ENCODE assay signal across 32 cellular contexts in genomic region chr11:69161117-69161407, GRCh38. TPM values are rescaled to one million over a fixed set of nuclear protein-coding genes. Genes with fewer than 3 reads are reported as not detected.
"Had no signal": no experiment of that assay in that cellular context is flagged by ENCODE, and none has a peak within 500 bp of the region (broad histone marks: within the 10 kb centered on the region; RNA-seq: fewer than 3 reads in every experiment).

No MANE protein-coding gene starts in this region.

- ATAC-seq: activated CD4-positive, alpha-beta T cell treated with anti-CD3 and anti-CD28 coated beads for 36 hours; activated CD4-positive, CD25-positive, alpha-beta regulatory T cell treated with anti-CD3 and anti-CD28 coated beads, Interleukin-2, amount 50 U/mL, for 24 hours; activated CD8-positive, alpha-beta T cell treated with anti-CD3 and anti-CD28 coated beads, Interleukin-2, amount 10 ng/mL, durations not matched to agents 7 days and 5 days; activated naive CD8-positive, alpha-beta T cell treated with anti-CD3 and anti-CD28 coated beads, Interleukin-2, amount 50 U/mL, for 24 hours; WTC11 had no signal

- H3K36me3 ChIP-seq: brain microvascular endothelial cell, SJSA1 had no signal

- H3K36me3 Mint-ChIP-seq: WTC11 had no signal

- H3K27ac ChIP-seq: brain microvascular endothelial cell, KMS-11, PC-9, SJSA1 had no signal

- H3K27ac Mint-ChIP-seq: activated CD4-positive, alpha-beta T cell treated with anti-CD3 and anti-CD28 coated beads for 36 hours; activated CD4-positive, alpha-beta T cell treated with anti-CD3 and anti-CD28 coated beads, Interleukin-2, amount 10 ng/mL, durations not matched to agents 7 days and 5 days; activated CD8-positive, alpha-beta T cell treated with anti-CD3 and anti-CD28 coated beads, Interleukin-2, amount 10 ng/mL, durations not matched to agents 7 days and 5 days; activated naive CD8-positive, alpha-beta T cell; activated naive CD8-positive, alpha-beta T cell treated with anti-CD3 and anti-CD28 coated beads, Interleukin-2, amount 50 U/mL, for 24 hours; activated T-cell treated with anti-CD3 and anti-CD28 coated beads, Interleukin-2, amount 50 U/mL, for 24 hours; activated T-helper 2 cell treated with anti-CD3 and anti-CD28 coated beads, Interferon-gamma antibody, Interleukin-2, Interleukin-4, amounts not matched to agents 10 μg/mL and 5 μg/mL and 100 μg/mL, durations not matched to agents 14 hours and 24 hours and 36 hours; T-helper 2 cell treated with Interferon-gamma antibody and Interleukin-4, amounts not matched to agents 5 μg/mL and 100 μg/mL, for 36 hours; WTC11 had no signal

- H3K4me3 ChIP-seq: PC-9, SJSA1 had no signal

- H3K4me1 Mint-ChIP-seq: activated CD4-positive, alpha-beta T cell treated with anti-CD3 and anti-CD28 coated beads, Interleukin-2, amount 10 ng/mL, durations not matched to agents 7 days and 5 days; WTC11 had no signal

- H3K4me2 ChIP-seq: KMS-11, PC-9, SK-N-SH had no signal

- H3K4me3 Mint-ChIP-seq: activated CD4-positive, alpha-beta T cell treated with anti-CD3 and anti-CD28 coated beads for 36 hours; activated CD4-positive, alpha-beta T cell treated with anti-CD3 and anti-CD28 coated beads, Interleukin-2, amount 10 ng/mL, durations not matched to agents 7 days and 5 days; activated CD8-positive, alpha-beta T cell treated with anti-CD3 and anti-CD28 coated beads, Interleukin-2, amount 10 ng/mL, durations not matched to agents 7 days and 5 days; activated naive CD8-positive, alpha-beta T cell; activated naive CD8-positive, alpha-beta T cell treated with anti-CD3 and anti-CD28 coated beads, Interleukin-2, amount 50 U/mL, for 24 hours; activated T-cell treated with anti-CD3 and anti-CD28 coated beads, Interleukin-2, amount 50 U/mL, for 24 hours; T-helper 1 cell treated with Interleukin-12 subunit alpha and Interleukin-12 subunit beta and Interleukin-4 antibody, amounts not matched to agents 30 μg/mL and 1 μg/mL, for 36 hours; T-helper 2 cell treated with Interferon-gamma antibody and Interleukin-4, amounts not matched to agents 5 μg/mL and 100 μg/mL, for 36 hours; WTC11 had no signal

- H3K9ac ChIP-seq: KMS-11, SK-N-SH had no signal

- FAIRE-seq: RCC 7860, TTC549 had no signal

- H2AFZ ChIP-seq: PC-9 had no signal

- H3K27me3 Mint-ChIP-seq: activated CD4-positive, alpha-beta T cell treated with anti-CD3 and anti-CD28 coated beads for 36 hours; activated naive CD8-positive, alpha-beta T cell had no signal

- DNase-seq: activated CD4-positive, alpha-beta T cell treated with anti-CD3 and anti-CD28 coated beads for 36 hours; activated CD4-positive, alpha-beta T cell treated with anti-CD3 and anti-CD28 coated beads, Interleukin-2, amount 10 ng/mL, durations not matched to agents 7 days and 5 days; activated CD4-positive, alpha-beta T cell treated with anti-CD3 and anti-CD28 coated beads, Interleukin-2, amount 50 U/mL, for 48 hours; activated CD8-positive, alpha-beta T cell treated with anti-CD3 and anti-CD28 coated beads, Interleukin-2, amount 10 ng/mL, durations not matched to agents 7 days and 5 days; activated gamma-delta T cell; activated naive CD4-positive, alpha-beta T cell treated with Interleukin-2 at 50 U/mL for 16 hours; activated naive CD8-positive, alpha-beta T cell treated with anti-CD3 and anti-CD28 coated beads, Interleukin-2, amount 50 U/mL, for 24 hours; activated T-cell treated with anti-CD3 and anti-CD28 coated beads, Interleukin-2, amount 50 U/mL, for 24 hours; anterior cingulate cortex; brain microvascular endothelial cell; MM.1S; MV-4-11; NCI-H1092; NCI-H1436 treated with DMSO at 0.1 percent for 48 hours; NCI-H1694 treated with DMSO at 0.1 percent for 48 hours; NCI-H2029; NCI-H345; NCI-H524 treated with DMSO at 0.1 percent for 48 hours; PC-9; SHP77 treated with DMSO at 0.1 percent for 48 hours; SK-N-SH had no signal

- H3K27me3 ChIP-seq: brain microvascular endothelial cell, SJSA1 had no signal

RNA-seq across cellular contexts. Expression of gene SMIM38, which starts 5.3 kb away (rescaled TPM):
- total RNA-seq: LHCN-M2 had no signal
